8 cellular contexts compared by ENCODE assay signal in the genomic region with DNA sequence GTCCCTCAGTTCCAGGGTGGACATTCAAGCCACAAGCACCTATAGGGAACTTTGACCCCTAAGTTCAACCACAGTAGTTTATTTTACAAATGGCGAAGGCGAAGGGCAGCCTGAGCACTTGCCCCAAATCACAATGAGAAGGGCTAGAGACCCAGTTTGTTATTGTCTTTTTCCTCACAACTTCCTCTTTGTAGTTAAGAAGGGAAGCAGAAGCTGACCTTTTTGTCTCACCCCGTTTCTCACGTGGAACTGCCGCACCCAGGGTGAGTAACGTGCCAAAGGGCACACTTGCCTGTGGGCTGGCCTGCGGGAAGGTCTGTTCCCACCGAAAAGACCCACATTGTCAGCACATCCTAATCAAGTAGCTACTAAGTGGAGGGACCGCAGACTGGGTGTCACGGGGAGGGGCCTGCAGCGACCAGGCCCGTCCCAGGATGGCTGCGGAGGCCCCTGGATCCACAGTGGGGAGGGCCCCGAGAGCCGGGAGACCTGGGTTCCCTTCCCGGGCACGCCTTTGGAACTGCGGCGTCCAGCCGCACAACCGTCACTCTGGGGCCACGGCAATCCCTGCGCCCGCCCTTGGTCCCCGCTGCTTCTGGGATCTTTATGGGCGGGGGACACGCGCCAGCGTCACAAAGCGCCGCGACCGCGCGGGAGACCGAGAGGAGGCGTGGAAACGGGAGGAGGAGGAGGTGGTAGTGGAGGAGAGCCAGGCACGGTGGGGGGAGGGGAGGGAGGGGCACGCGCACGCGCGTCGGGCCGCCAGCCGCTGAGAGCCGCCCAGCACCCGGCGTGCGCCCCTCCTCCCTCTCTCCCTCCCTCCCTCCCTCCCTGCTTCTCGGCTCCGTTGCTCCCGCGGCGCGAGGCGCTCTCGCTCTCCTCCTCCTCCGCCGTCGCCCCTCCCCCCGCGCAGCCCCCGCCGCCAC. TPM values are rescaled to one million over a fixed set of nuclear protein-coding genes. Genes with fewer than 3 reads are reported as not detected.
A peak's percentile ranks its signal among the peaks of the same experiment; 100 is the strongest.
DNase-seq lines count a peak whose midpoint lies in the region; ATAC-seq and TF ChIP-seq lines count a peak whose summit lies in the region.

UBE2R2 (plus strand) TSS at position 834 of the 926 bp plus-strand sequence. CDS start 598 bp downstream, outside the sequence.

- peak within 1 kb of the TSS; percentile 94 for H3K9ac ChIP-seq in PC-3 (ENCODE audit: low read length)

- peaks cover 28% of the 10 kb centered on the region for H4K20me1 ChIP-seq in PC-3 (ENCODE audit: low read length)

- no peaks in the 10 kb centered on the region for H3F3A ChIP-seq in PC-3 (ENCODE audit: low read length, unreplicated experiment)

- no peaks in the 10 kb centered on the region for H3K27me3 ChIP-seq in PC-3 (ENCODE audit: low read length)

- peaks cover 37% of the 10 kb centered on the region for H3K4me1 ChIP-seq in PC-3 (ENCODE audit: insufficient read depth, low read length)

- H3K36me3 ChIP-seq in PC-3 (ENCODE audit: low read depth, low read length), result no peaks in the 10 kb centered on the region

- H3K27ac ChIP-seq in PC-3 (ENCODE audit: low read length) (peak within 1 kb of the TSS; percentile 96), epithelial cell of prostate (peak within 1 kb of the TSS; percentile 94)

- BruUV-seq in PC-3 (replicated peaks; lab: Mats Ljungman, UMichigan), result TSS peak; percentile 93

- no peaks in the 10 kb centered on the region for H3K9me2 ChIP-seq in PC-3 (replicated peaks; ENCODE audit: low read length)

- intact Hi-C loops in PC-3 (cut with micrococcal nuclease), result loop anchor here (5.0 kb wide), 1 partner anchor 79 kb away; no protein-coding TSS in a partner anchor

- peak; percentile 48 for ATAC-seq in GM21619 (IDR thresholded peaks at IDR 0.05; ENCODE audit: unreplicated experiment)
- peak; percentile 54 for ATAC-seq in PC-3

- peak within 1 kb of the TSS; percentile 90 for H3K4me3 ChIP-seq in Jurkat, Clone E6-1 (ENCODE audit: low read length)
- H3K4me3 ChIP-seq in PC-3 (ENCODE audit: low read length), result peak within 1 kb of the TSS; percentile 79

- peak within 1 kb of the TSS; percentile 94 for H3K4me2 ChIP-seq in PC-3 (ENCODE audit: low read length)

- DNase-seq in DMS114 treated with DMSO at 0.1 percent for 48 hours (lab: John Stamatoyannopoulos, UW; ENCODE audit: unreplicated experiment) (peak; percentile 82), PC-3 (peak; percentile 85), activated T-cell treated with anti-CD3 and anti-CD28 coated beads for 48 hours (ENCODE audit: low read depth) (peak; percentile 88), epithelial cell of prostate (ENCODE audit: low read depth, low spot score) (no peak), mucosa of gallbladder (ENCODE audit: low spot score) (peak; percentile 94)
- peak; percentile 91 for DNase-seq in Jurkat, Clone E6-1 (ENCODE audit: low read depth, low spot score)
- DNase-seq in stimulated activated CD8-positive, alpha-beta memory T cell treated with anti-CD3 and anti-CD28 coated beads, Interleukin-4, amount 100 ng/mL, for 4 hours (ENCODE audit: low read depth in 2 of 2, low spot score in 1 of 2), result peak; percentile 84 to 88

- CTCF ChIA-PET in PC-3 (lab: Charles Lee), result no interaction called here

- TF ChIP-seq CTCF in PC-3 (conservative IDR thresholded peaks at IDR 0.05; ENCODE audit: low read depth, low read length), result no peak

- POLR2A ChIA-PET in PC-3 (lab: Charles Lee; ENCODE audit: unreplicated experiment), result interaction anchor here (0.6 kb wide), 2 partner anchors 8 to 61 kb away, joined by 5 read pairs; no protein-coding TSS in a partner anchor

- no peaks in the 10 kb centered on the region for H3K9me3 ChIP-seq in PC-3 (ENCODE audit: low read length)

- peaks cover 53% of the 10 kb centered on the region for H3K79me2 ChIP-seq in PC-3 (ENCODE audit: low read length)

- H2AFZ ChIP-seq in PC-3 (ENCODE audit: low read length), result peak within 1 kb of the TSS; percentile 72

RNA-seq across cellular contexts. Expression of gene UBE2R2, which starts in this region (rescaled TPM):
- 53.7 TPM for polyA plus RNA-seq in Jurkat, Clone E6-1 (2012; ENCODE audit: insufficient read depth, insufficient read length)
- 18.4 and 20.9 TPM in 2 replicates for total RNA-seq in PC-3 (2014; rRNA removed)
- total RNA-seq in mucosa of gallbladder, result 42.8 TPM
